Comparison of ENCODE assay signal across 7 cellular contexts in genomic region chr19:36605101-36605838, GRCh38. TPM values are rescaled to one million over a fixed set of nuclear protein-coding genes. Genes with fewer than 3 reads are reported as not detected.
DNase-seq lines count a peak whose midpoint lies in the region; ATAC-seq and TF ChIP-seq lines count a peak whose summit lies in the region.

Gene ZNF382 (plus strand): TSS chr19:36605313. CDS start chr19:36609915, 4,602 bp downstream.

- no peak within 1 kb of the TSS for H3K27ac ChIP-seq in PC-3 (ENCODE audit: low read length)
- peak within 1 kb of the TSS; percentile 94 for H3K27ac ChIP-seq in neural cell (ENCODE audit: low read length)

- H3K9me3 ChIP-seq in PC-3 (ENCODE audit: low read length): peaks cover 16% of the 10 kb centered on the region; the same call in 1 of the 2 replicates
- peaks cover 11% of the 10 kb centered on the region for H3K9me3 ChIP-seq in neural cell (ENCODE audit: low read length)

- no TSS peak for BruUV-seq in PC-3 (replicated peaks; lab: Mats Ljungman, UMichigan)

- intact Hi-C loops in PC-3 (cut with micrococcal nuclease): no loop called here
- intact Hi-C loops in activated T-helper 2 cell treated with anti-CD3 and anti-CD28 coated beads, Interferon-gamma antibody, Interleukin-2, Interleukin-4, amounts not matched to agents 10 μg/mL and 5 μg/mL and 100 μg/mL, durations not matched to agents 14 hours and 24 hours and 36 hours (cut with micrococcal nuclease): loop anchor here (1.0 to 2.0 kb wide), 3 partner anchors 76 to 116 kb away; partner anchors contain the start of genes ZNF260, ZNF566 and ZNF567

- H3K36me3 Mint-ChIP-seq in activated T-helper 2 cell treated with anti-CD3 and anti-CD28 coated beads, Interferon-gamma antibody, Interleukin-2, Interleukin-4, amounts not matched to agents 10 μg/mL and 5 μg/mL and 100 μg/mL, durations not matched to agents 14 hours and 24 hours and 36 hours (ENCODE audit: low read depth): peaks cover 63% of the 10 kb centered on the region
- peaks cover 54% of the 10 kb centered on the region for H3K36me3 Mint-ChIP-seq in stimulated activated naive CD8-positive, alpha-beta T cell treated with anti-CD3 and anti-CD28 coated beads, Interleukin-15, Interleukin-2, amounts not matched to agents 100 ng/mL and 50 ng/mL, for 24 hours (ENCODE audit: low read depth)

- no peak for TF ChIP-seq CTCF in PC-3 (conservative IDR thresholded peaks at IDR 0.05; ENCODE audit: low read depth, low read length)
- no peak for TF ChIP-seq CTCF in fibroblast of villous mesenchyme (IDR thresholded peaks at IDR 0.05; ENCODE audit: insufficient read depth, low read depth, low read length)
- no peak for TF ChIP-seq CTCF in neural cell (IDR thresholded peaks at IDR 0.05; ENCODE audit: poor library complexity, severe bottlenecking)

- CTCF ChIA-PET in PC-3 (lab: Charles Lee): no interaction called here

- H4K20me1 ChIP-seq in PC-3 (ENCODE audit: low read length) (no peaks in the 10 kb centered on the region), neural cell (ENCODE audit: insufficient read depth) (no peaks in the 10 kb centered on the region)

- H3K9me2 ChIP-seq in PC-3 (replicated peaks; ENCODE audit: low read length) (no peaks in the 10 kb centered on the region), neural cell (ENCODE audit: insufficient read depth, low read length) (no peaks in the 10 kb centered on the region)

- ATAC-seq in GM18519 (IDR thresholded peaks at IDR 0.05; ENCODE audit: low FRiP score, unreplicated experiment) (peak; percentile 27), HG03066 (IDR thresholded peaks at IDR 0.05; ENCODE audit: low read depth, unreplicated experiment) (peak; percentile 29), PC-3 (peak; percentile 91)

- H3K36me3 ChIP-seq in PC-3 (ENCODE audit: low read depth, low read length) (no peaks in the 10 kb centered on the region), neural cell (ENCODE audit: insufficient read depth, low read length) (peaks cover 7% of the 10 kb centered on the region)

- peak; percentile 16 for DNase-seq in PC-3
- DNase-seq in activated T-helper 2 cell treated with anti-CD3 and anti-CD28 coated beads, Interferon-gamma antibody, Interleukin-2, Interleukin-4, amounts not matched to agents 10 μg/mL and 5 μg/mL and 100 μg/mL, durations not matched to agents 14 hours and 24 hours and 36 hours (ENCODE audit: low spot score): peak; percentile 81
- DNase-seq in fibroblast of villous mesenchyme (ENCODE audit: low read depth): peak; percentile 65

- H3K4me3 ChIP-seq in PC-3 (ENCODE audit: low read length) (peak within 1 kb of the TSS; percentile 73), fibroblast of villous mesenchyme (ENCODE audit: low read depth, low read length) (peak within 1 kb of the TSS; percentile 91), neural cell (ENCODE audit: low read length) (peak within 1 kb of the TSS; percentile 96)

- H3K9me3 Mint-ChIP-seq in activated T-helper 2 cell treated with anti-CD3 and anti-CD28 coated beads, Interferon-gamma antibody, Interleukin-2, Interleukin-4, amounts not matched to agents 10 μg/mL and 5 μg/mL and 100 μg/mL, durations not matched to agents 14 hours and 24 hours and 36 hours: peaks cover 48% of the 10 kb centered on the region
- H3K9me3 Mint-ChIP-seq in stimulated activated naive CD8-positive, alpha-beta T cell treated with anti-CD3 and anti-CD28 coated beads, Interleukin-15, Interleukin-2, amounts not matched to agents 100 ng/mL and 50 ng/mL, for 24 hours: peaks cover 20% of the 10 kb centered on the region

- no peaks in the 10 kb centered on the region for H3K79me2 ChIP-seq in PC-3 (ENCODE audit: low read length)
- H3K79me2 ChIP-seq in neural cell (replicated peaks; ENCODE audit: insufficient read depth, low read length): peaks cover 37% of the 10 kb centered on the region

- no peak for TF ChIP-seq EP300 in neural cell (conservative IDR thresholded peaks at IDR 0.05; ENCODE audit: poor library complexity, severe bottlenecking)

- H3K27me3 Mint-ChIP-seq in activated T-helper 2 cell treated with anti-CD3 and anti-CD28 coated beads, Interferon-gamma antibody, Interleukin-2, Interleukin-4, amounts not matched to agents 10 μg/mL and 5 μg/mL and 100 μg/mL, durations not matched to agents 14 hours and 24 hours and 36 hours (ENCODE audit: low read depth): no peaks in the 10 kb centered on the region
- no peaks in the 10 kb centered on the region for H3K27me3 Mint-ChIP-seq in stimulated activated naive CD8-positive, alpha-beta T cell treated with anti-CD3 and anti-CD28 coated beads, Interleukin-15, Interleukin-2, amounts not matched to agents 100 ng/mL and 50 ng/mL, for 24 hours

- H3K4me1 Mint-ChIP-seq in activated T-helper 2 cell treated with anti-CD3 and anti-CD28 coated beads, Interferon-gamma antibody, Interleukin-2, Interleukin-4, amounts not matched to agents 10 μg/mL and 5 μg/mL and 100 μg/mL, durations not matched to agents 14 hours and 24 hours and 36 hours (ENCODE audit: low read depth): peaks cover 17% of the 10 kb centered on the region
- H3K4me1 Mint-ChIP-seq in stimulated activated naive CD8-positive, alpha-beta T cell treated with anti-CD3 and anti-CD28 coated beads, Interleukin-15, Interleukin-2, amounts not matched to agents 100 ng/mL and 50 ng/mL, for 24 hours (ENCODE audit: low read depth): peaks cover 31% of the 10 kb centered on the region

- H3K4me2 ChIP-seq in PC-3 (ENCODE audit: low read length) (peak within 1 kb of the TSS; percentile 81), neural cell (ENCODE audit: low read length) (peak within 1 kb of the TSS; percentile 66)

- H3K4me1 ChIP-seq in PC-3 (ENCODE audit: insufficient read depth, low read length): no peaks in the 10 kb centered on the region

- H3K27ac Mint-ChIP-seq in activated T-helper 2 cell treated with anti-CD3 and anti-CD28 coated beads, Interferon-gamma antibody, Interleukin-2, Interleukin-4, amounts not matched to agents 10 μg/mL and 5 μg/mL and 100 μg/mL, durations not matched to agents 14 hours and 24 hours and 36 hours: peak within 1 kb of the TSS; percentile 89
- peak within 1 kb of the TSS; percentile 89 for H3K27ac Mint-ChIP-seq in stimulated activated naive CD8-positive, alpha-beta T cell treated with anti-CD3 and anti-CD28 coated beads, Interleukin-15, Interleukin-2, amounts not matched to agents 100 ng/mL and 50 ng/mL, for 24 hours

- H3F3A ChIP-seq in PC-3 (ENCODE audit: low read length, unreplicated experiment) (no peaks in the 10 kb centered on the region), neural cell (ENCODE audit: insufficient read depth, low read length, poor library complexity, severe bottlenecking) (no peaks in the 10 kb centered on the region)

- H3K9ac ChIP-seq in PC-3 (ENCODE audit: low read length) (peak within 1 kb of the TSS; percentile 40), neural cell (ENCODE audit: low read length) (peak within 1 kb of the TSS; percentile 98)

- no peak for TF ChIP-seq RAD21 in neural cell (conservative IDR thresholded peaks at IDR 0.05)

- POLR2A ChIA-PET in PC-3 (lab: Charles Lee; ENCODE audit: unreplicated experiment): no interaction called here

- H3K27me3 ChIP-seq in PC-3 (ENCODE audit: low read length) (no peaks in the 10 kb centered on the region), neural cell (ENCODE audit: insufficient read depth, low read depth, low read length) (no peaks in the 10 kb centered on the region)

- H2AFZ ChIP-seq in PC-3 (ENCODE audit: low read length): peak within 1 kb of the TSS; percentile 92
- peak within 1 kb of the TSS; percentile 99 for H2AFZ ChIP-seq in neural cell (ENCODE audit: low read depth, low read length)

- H3K4me3 Mint-ChIP-seq in activated T-helper 2 cell treated with anti-CD3 and anti-CD28 coated beads, Interferon-gamma antibody, Interleukin-2, Interleukin-4, amounts not matched to agents 10 μg/mL and 5 μg/mL and 100 μg/mL, durations not matched to agents 14 hours and 24 hours and 36 hours (ENCODE audit: low read depth): peak within 1 kb of the TSS; percentile 87
- H3K4me3 Mint-ChIP-seq in stimulated activated naive CD8-positive, alpha-beta T cell treated with anti-CD3 and anti-CD28 coated beads, Interleukin-15, Interleukin-2, amounts not matched to agents 100 ng/mL and 50 ng/mL, for 24 hours: peak within 1 kb of the TSS; percentile 88

TF ChIP-seq in neural cell, 6 proteins besides CTCF, POLR2A, EP300 and RAD21:
- peak; percentile 84 for TF ChIP-seq POLR2AphosphoS5 (IDR thresholded peaks at IDR 0.05)
- no peak for TF ChIP-seq REST (IDR thresholded peaks at IDR 0.05; ENCODE audit: borderline replicate concordance)
- peak; percentile 67 for TF ChIP-seq MXI1 (conservative IDR thresholded peaks at IDR 0.05; ENCODE audit: poor library complexity, severe bottlenecking)
- TF ChIP-seq EZH2 (IDR thresholded peaks at IDR 0.05; ENCODE audit: borderline replicate concordance, insufficient read depth, low read length, poor library complexity, severe bottlenecking): no peak

RNA-seq across cellular contexts. Expression of gene ZNF382, which starts in this region (rescaled TPM):
- total RNA-seq in PC-3 (2014; rRNA removed): 0.75 and 0.91 TPM in 2 replicates
- total RNA-seq in activated T-helper 2 cell treated with anti-CD3 and anti-CD28 coated beads, Interferon-gamma antibody, Interleukin-2, Interleukin-4, amounts not matched to agents 10 μg/mL and 5 μg/mL and 100 μg/mL, durations not matched to agents 14 hours and 24 hours and 36 hours: 8.8 and 10.8 TPM in 2 replicates
- 5.2 and 10.4 TPM in 2 replicates for total RNA-seq in fibroblast of villous mesenchyme
- 98.8 and 112 TPM in 2 replicates for polyA plus RNA-seq in neural cell
- 151 and 174 TPM in 2 replicates for polyA minus RNA-seq in neural cell

Comparison
In these comparisons a context has a peak if more than half of its experiments do, and no peak if none do; other contexts are left out.
1. Peak in DNase-seq, ATAC-seq, H3K4me3 ChIP-seq, H3K9ac ChIP-seq and H3K4me2 ChIP-seq in PC-3; RNA of the gene not detected or under 1 TPM.
2. ATAC-seq: peak in every context shown above with its lines; median percentile 91 in PC-3; 29 in HG03066; 27 in GM18519.
3. DNase-seq: peak in every context shown above with its lines; median percentile 81 in activated T-helper 2 cell treated with anti-CD3 and anti-CD28 coated beads, Interferon-gamma antibody, Interleukin-2, Interleukin-4, amounts not matched to agents 10 μg/mL and 5 μg/mL and 100 μg/mL, durations not matched to agents 14 hours and 24 hours and 36 hours; 65 in fibroblast of villous mesenchyme; 16 in PC-3.